ENCODE assay signal across 13 cellular contexts in the genomic region with DNA sequence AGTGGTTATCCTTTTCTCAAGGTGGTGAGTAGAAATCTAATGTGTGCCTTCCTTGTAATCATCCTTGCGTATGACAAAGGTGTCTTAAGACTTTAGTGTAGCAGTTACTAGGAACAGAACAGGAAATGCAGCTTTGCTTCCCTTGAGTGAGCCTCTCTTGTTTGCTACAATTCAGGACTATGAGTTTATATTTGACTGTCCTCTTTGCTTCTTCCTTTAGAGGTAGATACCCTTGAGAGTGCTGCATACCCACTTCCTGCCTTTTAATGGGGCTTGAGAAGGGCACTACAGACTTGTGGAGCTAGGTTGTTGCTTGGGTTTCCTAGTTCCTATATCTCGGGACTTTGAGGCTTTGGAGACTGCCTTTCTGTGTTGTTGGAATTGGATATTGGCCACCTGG. TPM values are rescaled to one million over a fixed set of nuclear protein-coding genes. Genes with fewer than 3 reads are reported as not detected.
A peak's percentile ranks its signal among the peaks of the same experiment; 100 is the strongest.
DNase-seq lines count a peak whose midpoint lies in the region; ATAC-seq and TF ChIP-seq lines count a peak whose summit lies in the region.
"Had no signal": no experiment of that assay in that cellular context is flagged by ENCODE, and none has a peak within 500 bp of the region (broad histone marks: within the 10 kb centered on the region; RNA-seq: fewer than 3 reads in every experiment).

No MANE protein-coding gene starts in this region.

- CTCF ChIA-PET in Panc1 (lab: Charles Lee): no interaction called here

- ATAC-seq in GM18858 (IDR thresholded peaks at IDR 0.05; ENCODE audit: unreplicated experiment) (peak; percentile 70), HG02610 (IDR thresholded peaks at IDR 0.05; ENCODE audit: unreplicated experiment) (peak; percentile 68), Panc1 (no peak)
- ATAC-seq in natural killer cell treated with Interleukin-12 subunit alpha and Interleukin-12 subunit beta and Interleukin-15 and Interleukin-18, amount 100 ng/mL, for 72 hours: peak in 1 of 2 donors; percentile 83
- ATAC-seq: psoas muscle had no signal

- intact Hi-C loops in Panc1 (cut with micrococcal nuclease; ENCODE audit: unreplicated experiment): no loop called here

- H3K27me3 ChIP-seq in Panc1 (ENCODE audit: control insufficient read depth, insufficient read depth, low read length): no peaks in the 10 kb centered on the region

- H3K4me3 ChIP-seq in Panc1 (ENCODE audit: low read depth in 2 of 2, low read length in 2 of 2): no peak overlapping the region
- H3K4me3 ChIP-seq: psoas muscle had no signal

- H3K4me1 Mint-ChIP-seq in natural killer cell treated with Interleukin-12 subunit alpha and Interleukin-12 subunit beta and Interleukin-15 and Interleukin-18, amount 100 ng/mL, for 72 hours (ENCODE audit: low read depth in 2 of 2): peaks cover 9 to 22% of the 10 kb centered on the region in 2 donors

- DNase-seq in Panc1 (ENCODE audit: low read depth, low spot score) (no peak), middle frontal gyrus (ENCODE audit: extremely low spot score, low spot score) (no peak), iPS-NIHi11 (ENCODE audit: low spot score) (no peak), Kasumi-1 (lab: John Stamatoyannopoulos, UW) (no peak), NCI-H774 (lab: John Stamatoyannopoulos, UW) (no peak)
- no peak for DNase-seq in natural killer cell treated with Interleukin-12 subunit alpha and Interleukin-12 subunit beta and Interleukin-15 and Interleukin-18, amount 100 ng/mL, for 72 hours (ENCODE audit: low spot score)
- DNase-seq: erythroblast, GOT3, KG1, kidney, psoas muscle had no signal

- H3K36me3 Mint-ChIP-seq in natural killer cell treated with Interleukin-12 subunit alpha and Interleukin-12 subunit beta and Interleukin-15 and Interleukin-18, amount 100 ng/mL, for 72 hours: peaks cover 24% of the 10 kb centered on the region

- POLR2A ChIA-PET in Panc1 (lab: Charles Lee): interaction anchor here (0.5 to 0.6 kb wide), 2 partner anchors 41 to 57 kb away, joined by 3 to 6 read pairs; no protein-coding TSS in a partner anchor

- peak overlapping the region; percentile 65 for H3K4me3 Mint-ChIP-seq in natural killer cell treated with Interleukin-12 subunit alpha and Interleukin-12 subunit beta and Interleukin-15 and Interleukin-18, amount 100 ng/mL, for 72 hours

- no peaks in the 10 kb centered on the region for H3K9me3 ChIP-seq in Panc1 (ENCODE audit: control insufficient read depth, insufficient read depth, low read depth, low read length)
- H3K9me3 ChIP-seq: psoas muscle had no signal

- H3K36me3 ChIP-seq in Panc1 (ENCODE audit: control insufficient read depth, insufficient read depth, low read length): peaks cover 13% of the 10 kb centered on the region

- no peaks in the 10 kb centered on the region for H3K27me3 Mint-ChIP-seq in natural killer cell treated with Interleukin-12 subunit alpha and Interleukin-12 subunit beta and Interleukin-15 and Interleukin-18, amount 100 ng/mL, for 72 hours

- no peaks in the 10 kb centered on the region for H3K9me3 Mint-ChIP-seq in natural killer cell treated with Interleukin-12 subunit alpha and Interleukin-12 subunit beta and Interleukin-15 and Interleukin-18, amount 100 ng/mL, for 72 hours

- H3K27ac ChIP-seq in Panc1 (ENCODE audit: low read length): peak overlapping the region; percentile 21; the same call in 1 of the 2 replicates
- H3K27ac ChIP-seq: psoas muscle had no signal

- no TSS peak for BruUV-seq in Panc1 (replicated peaks; lab: Mats Ljungman, UMichigan)

- in situ Hi-C loops in Panc1 (cut with HindIII; ENCODE audit: low pct_unique_long_range_greater_than_20kb, low sequenced_read_pairs): no loop called here

- no peak for TF ChIP-seq CTCF in Panc1 (IDR thresholded peaks at IDR 0.05)

- peaks cover 7% of the 10 kb centered on the region; the same call in 1 of the 2 replicates for H3K4me1 ChIP-seq in Panc1 (ENCODE audit: control insufficient read depth, insufficient read depth, low read length)
- H3K4me1 ChIP-seq: psoas muscle had no signal

- peak overlapping the region; percentile 12 to 41 for H3K27ac Mint-ChIP-seq in natural killer cell treated with Interleukin-12 subunit alpha and Interleukin-12 subunit beta and Interleukin-15 and Interleukin-18, amount 100 ng/mL, for 72 hours

RNA-seq across cellular contexts. Expression of gene KCNJ13, which starts 3.8 kb away (rescaled TPM):
- total RNA-seq in Panc1 (2021; ENCODE audit: unreplicated experiment): 1.1 TPM
- 0.16 TPM for polyA plus RNA-seq in Panc1 (2012; ENCODE audit: insufficient read length)
- not detected for total RNA-seq in natural killer cell treated with Interleukin-12 subunit alpha and Interleukin-12 subunit beta and Interleukin-15 and Interleukin-18, amount 100 ng/mL, for 72 hours
- total RNA-seq: kidney, psoas muscle had no signal
